ENCODE assay signal across 15 cellular contexts in the genomic region with DNA sequence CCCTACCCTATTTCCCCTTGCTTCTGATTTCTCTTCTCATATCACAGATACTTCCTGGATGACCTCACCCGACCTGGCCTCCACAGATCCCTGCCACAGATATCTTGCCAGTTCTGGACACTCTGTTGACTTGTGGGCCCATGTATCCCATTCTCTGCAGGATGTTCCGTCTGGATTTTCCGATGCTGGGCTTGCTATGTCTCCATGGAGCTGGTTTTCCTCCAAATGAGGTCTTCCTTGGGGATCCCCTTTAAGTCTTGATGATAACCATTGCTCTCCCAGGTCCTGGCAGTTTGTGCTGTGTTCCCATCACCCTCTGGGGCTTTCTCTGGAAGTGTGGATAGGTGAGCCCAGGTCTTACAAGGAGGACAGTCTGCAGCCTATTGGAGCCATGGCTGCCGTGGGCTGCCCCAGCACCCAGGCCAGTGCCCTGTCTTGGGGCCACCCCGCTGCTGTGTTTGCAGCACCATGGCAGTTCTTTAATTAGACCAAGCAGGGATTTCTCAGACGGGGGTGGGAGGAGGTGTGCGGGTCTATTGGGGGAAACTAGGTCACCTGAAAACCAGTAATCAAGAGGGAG. TPM values are rescaled to one million over a fixed set of nuclear protein-coding genes. Genes with fewer than 3 reads are reported as not detected.
DNase-seq lines count a peak whose midpoint lies in the region; ATAC-seq, FAIRE-seq and TF ChIP-seq lines count a peak whose summit lies in the region.
"Had no signal": no experiment of that assay in that cellular context is flagged by ENCODE, and none has a peak within 500 bp of the region (broad histone marks: within the 10 kb centered on the region; RNA-seq: fewer than 3 reads in every experiment).

No MANE protein-coding gene starts in this region.

- no peak for TF ChIP-seq CTCF in OCI-LY3 (IDR thresholded peaks at IDR 0.05; ENCODE audit: low read depth, low read length)

- peaks cover 100% of the 10 kb centered on the region for H3K79me2 ChIP-seq in OCI-LY3 (ENCODE audit: low read length)

- peaks cover 55% of the 10 kb centered on the region for H3K36me3 Mint-ChIP-seq in central memory CD8-positive, alpha-beta T cell (ENCODE audit: insufficient read depth)
- peaks cover 97% of the 10 kb centered on the region for H3K36me3 Mint-ChIP-seq in stimulated activated effector memory CD8-positive, alpha-beta T cell treated with anti-CD3 and anti-CD28 coated beads, Interleukin-12 subunit alpha, Interleukin-12 subunit beta, amount 100 ng/mL, for 72 hours

- H3K9ac ChIP-seq in OCI-LY3 (ENCODE audit: low read length): no peak overlapping the region

- DNase-seq in activated CD8-positive, alpha-beta memory T cell treated with anti-CD3 and anti-CD28 coated beads for 24 hours: peak; percentile 55
- DNase-seq in activated CD8-positive, alpha-beta memory T cell treated with anti-CD3 and anti-CD28 coated beads, Interleukin-2, amount 50 U/mL, for 4 hours: no peak
- no peak for DNase-seq in central memory CD8-positive, alpha-beta T cell (ENCODE audit: low spot score in 2 of 2)
- DNase-seq in stimulated activated effector memory CD8-positive, alpha-beta T cell treated with anti-CD3 and anti-CD28 coated beads, Interleukin-12 subunit alpha, Interleukin-12 subunit beta, amount 100 ng/mL, for 72 hours (ENCODE audit: low spot score in 2 of 2): no peak
- DNase-seq in glomerular visceral epithelial cell (ENCODE audit: extremely low spot score) (no peak), GM19239 (ENCODE audit: insufficient read length, low spot score) (no peak), GM12892 (ENCODE audit: insufficient read length) (no peak)
- DNase-seq: ACHN; activated CD4-positive, CD25-positive, alpha-beta regulatory T cell treated with anti-CD3 and anti-CD28 coated beads, Interleukin-2, amount 50 U/mL, for 72 hours; body of pancreas; kidney glomerular epithelial cell; NCI-H1436 treated with DMSO at 0.1 percent for 48 hours; stimulated activated CD4-positive, alpha-beta T cell treated with anti-CD3 and anti-CD28 coated beads, Interleukin-4, amount 100 ng/mL, for 4 hours; trophoblast cell had no signal

- no peaks in the 10 kb centered on the region for H3K27me3 ChIP-seq in OCI-LY3 (ENCODE audit: low read depth, low read length)
- H3K27me3 ChIP-seq: body of pancreas had no signal

- peak overlapping the region; percentile 36 for H3K4me3 Mint-ChIP-seq in central memory CD8-positive, alpha-beta T cell
- H3K4me3 Mint-ChIP-seq in stimulated activated effector memory CD8-positive, alpha-beta T cell treated with anti-CD3 and anti-CD28 coated beads, Interleukin-12 subunit alpha, Interleukin-12 subunit beta, amount 100 ng/mL, for 72 hours: no peak overlapping the region

- no peaks in the 10 kb centered on the region for H3K9me3 Mint-ChIP-seq in central memory CD8-positive, alpha-beta T cell
- H3K9me3 Mint-ChIP-seq in stimulated activated effector memory CD8-positive, alpha-beta T cell treated with anti-CD3 and anti-CD28 coated beads, Interleukin-12 subunit alpha, Interleukin-12 subunit beta, amount 100 ng/mL, for 72 hours: no peaks in the 10 kb centered on the region

- H2AFZ ChIP-seq in OCI-LY3 (ENCODE audit: low read depth, low read length): no peak overlapping the region

- no peak overlapping the region for H3K4me2 ChIP-seq in OCI-LY3 (ENCODE audit: low read length)

- peaks cover 96% of the 10 kb centered on the region for H4K20me1 ChIP-seq in OCI-LY3 (ENCODE audit: insufficient read depth, low read length)

- H3K36me3 ChIP-seq in OCI-LY3 (replicated peaks; ENCODE audit: low read depth, low read length): peaks cover 79% of the 10 kb centered on the region

- FAIRE-seq in GM19239 (lab: Jason Lieb, UNC) (no peak), GM12892 (lab: Jason Lieb, UNC) (no peak)

- no peak for TF ChIP-seq POLR2A in GM12892 (IDR thresholded peaks at IDR 0.05; ENCODE audit: low read depth, low read length)

- peaks cover 86% of the 10 kb centered on the region for H3K4me1 Mint-ChIP-seq in central memory CD8-positive, alpha-beta T cell
- H3K4me1 Mint-ChIP-seq in stimulated activated effector memory CD8-positive, alpha-beta T cell treated with anti-CD3 and anti-CD28 coated beads, Interleukin-12 subunit alpha, Interleukin-12 subunit beta, amount 100 ng/mL, for 72 hours: peaks cover 89% of the 10 kb centered on the region

- no peaks in the 10 kb centered on the region for H3K9me3 ChIP-seq in OCI-LY3 (ENCODE audit: insufficient read depth, low read length)
- H3K9me3 ChIP-seq: body of pancreas had no signal

- H3K27ac Mint-ChIP-seq in central memory CD8-positive, alpha-beta T cell (ENCODE audit: low read depth): peak overlapping the region; percentile 94
- peak overlapping the region; percentile 90 for H3K27ac Mint-ChIP-seq in stimulated activated effector memory CD8-positive, alpha-beta T cell treated with anti-CD3 and anti-CD28 coated beads, Interleukin-12 subunit alpha, Interleukin-12 subunit beta, amount 100 ng/mL, for 72 hours

- H3K4me3 ChIP-seq in OCI-LY3 (ENCODE audit: low read length): no peak overlapping the region
- H3K4me3 ChIP-seq: body of pancreas had no signal

- peak overlapping the region; percentile 92 for H3K27ac ChIP-seq in OCI-LY3 (ENCODE audit: low read length)
- H3K27ac ChIP-seq: body of pancreas had no signal

- no peak for ATAC-seq in central memory CD8-positive, alpha-beta T cell (replicated peaks; ENCODE audit: extremely low read depth, poor library complexity, severe bottlenecking)
- no peak for ATAC-seq in stimulated activated effector memory CD8-positive, alpha-beta T cell treated with anti-CD3 and anti-CD28 coated beads, Interleukin-12 subunit alpha, Interleukin-12 subunit beta, amount 100 ng/mL, for 72 hours
- ATAC-seq: body of pancreas had no signal

- H3K4me1 ChIP-seq in OCI-LY3 (ENCODE audit: low read length): peaks cover 98% of the 10 kb centered on the region

- H3K27me3 Mint-ChIP-seq in central memory CD8-positive, alpha-beta T cell: no peaks in the 10 kb centered on the region

RNA-seq across cellular contexts. Expression of a gene that starts 23.9 kb away (rescaled TPM):
- 58.7 TPM for polyA plus RNA-seq in GM12892 (2012; ENCODE audit: missing spikeins)
